1 cellular context compared by ENCODE assay signal in the genomic region with DNA sequence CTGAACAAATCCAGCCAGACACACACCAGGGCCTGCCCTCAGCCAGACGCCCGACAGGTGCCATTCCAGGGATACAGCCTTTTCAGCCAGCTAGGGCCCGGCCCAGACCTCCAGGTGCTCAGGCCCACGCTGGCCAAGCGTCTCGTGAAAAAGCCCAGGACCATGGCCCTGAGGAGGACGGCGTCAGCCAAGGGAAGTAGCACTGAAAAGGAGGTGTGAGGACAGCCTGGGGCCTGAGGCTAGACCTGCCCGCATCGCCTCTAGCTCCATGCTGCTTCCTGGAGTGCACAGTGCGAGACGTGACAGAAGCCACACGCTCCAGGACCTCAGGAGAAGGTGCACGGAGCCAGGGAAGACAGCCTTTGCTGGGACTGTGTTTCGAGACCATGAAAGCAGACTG.
A peak's percentile ranks its signal among the peaks of the same experiment; 100 is the strongest.
TF ChIP-seq lines count a peak whose summit lies in the region.

No MANE protein-coding gene starts in this region.

TF ChIP-seq in HepG2, 621 proteins besides CTCF, POLR2A, EP300 and RAD21:
- TF ChIP-seq NFATC3 (CRISPR knock-in tag; IDR thresholded peaks at IDR 0.05) = no peak
- peak; percentile 16 for TF ChIP-seq AGO2 (optimal IDR thresholded peaks at IDR 0.05; ENCODE audit: low read depth, low read length)
